Comparison of ENCODE assay signal across 6 cellular contexts in the genomic region with DNA sequence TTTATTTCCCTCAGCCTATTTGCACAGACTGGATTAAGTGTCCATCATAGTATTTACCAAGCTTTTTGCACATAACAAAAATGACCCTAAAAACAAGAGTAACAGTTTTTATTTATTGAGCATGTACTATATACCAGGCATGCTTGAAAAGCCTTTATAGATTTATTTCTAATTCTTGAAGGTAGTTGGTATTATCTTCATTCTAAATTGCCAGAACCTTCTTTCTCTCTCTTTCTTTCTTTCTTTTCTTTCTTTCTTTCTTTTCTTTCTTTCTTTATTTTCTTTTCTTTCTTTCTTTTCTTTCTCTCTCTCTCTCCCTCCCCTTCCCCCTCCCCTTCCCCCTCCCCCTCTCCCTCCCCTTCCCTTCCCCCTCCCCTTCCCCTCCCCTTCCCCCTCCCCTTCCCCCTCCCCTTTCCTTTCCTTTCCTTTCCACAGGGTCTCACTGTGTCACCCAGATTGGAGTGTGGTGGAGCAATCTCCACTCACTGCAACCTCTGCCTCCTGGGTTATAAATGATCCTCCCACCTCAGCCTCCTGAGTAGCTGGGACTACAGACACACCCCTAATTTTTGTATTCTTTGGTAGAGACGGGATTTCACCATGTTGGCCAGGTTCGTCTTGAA.
"Had no signal": no experiment of that assay in that cellular context is flagged by ENCODE, and none has a peak within 500 bp of the region (broad histone marks: within the 10 kb centered on the region; RNA-seq: fewer than 3 reads in every experiment).

No MANE protein-coding gene starts in this region.

- H3K4me3 ChIP-seq: K562 had no signal

- DNase-seq: IMR-90, KBM-7, KG1 had no signal

- FAIRE-seq: HTR-8/SVneo, K562 had no signal

- ATAC-seq: K562 had no signal

- H3K27ac ChIP-seq: HL-60 had no signal
